ENCODE assay signal across 17 cellular contexts in genomic region chr4:74942251-74942917, GRCh38. TPM values are rescaled to one million over a fixed set of nuclear protein-coding genes. Genes with fewer than 3 reads are reported as not detected.
DNase-seq lines count a peak whose midpoint lies in the region; ATAC-seq and TF ChIP-seq lines count a peak whose summit lies in the region.
"Had no signal": no experiment of that assay in that cellular context is flagged by ENCODE, and none has a peak within 500 bp of the region (broad histone marks: within the 10 kb centered on the region; RNA-seq: fewer than 3 reads in every experiment).

No MANE protein-coding gene starts in this region.

- H2AFZ ChIP-seq in GM23338 = no peak overlapping the region
- H2AFZ ChIP-seq in OCI-LY3 (ENCODE audit: low read depth, low read length) = no peak overlapping the region
- no peak overlapping the region for H2AFZ ChIP-seq in osteoblast (ENCODE audit: low read length)

- H4K20me1 ChIP-seq in GM23338 (replicated peaks; ENCODE audit: insufficient read depth) (no peaks in the 10 kb centered on the region), OCI-LY3 (ENCODE audit: insufficient read depth, low read length) (peaks cover 100% of the 10 kb centered on the region), osteoblast (ENCODE audit: insufficient read depth, low read length) (no peaks in the 10 kb centered on the region)

- H3K4me3 Mint-ChIP-seq in GM23338 = no peak overlapping the region
- H3K4me3 Mint-ChIP-seq in activated CD4-positive, alpha-beta T cell treated with anti-CD3 and anti-CD28 coated beads for 36 hours = no peak overlapping the region

- DNase-seq in EH (ENCODE audit: low read depth) (peak; percentile 4), GM23338 (ENCODE audit: low spot score) (no peak), foreskin keratinocyte (peak; percentile 50 to 82), H4 (ENCODE audit: low spot score) (no peak), osteoblast (ENCODE audit: insufficient read length, low spot score, missing footprints) (no peak), putamen (ENCODE audit: low spot score) (no peak)
- no peak for DNase-seq in activated CD4-positive, alpha-beta T cell treated with anti-CD3 and anti-CD28 coated beads for 36 hours
- DNase-seq: C1 segment of cervical spinal cord; COR-L47; DMS153; NCI-H1048; NCI-H1694; NCI-H69; NK-92 treated with Interleukin-12 subunit alpha and Interleukin-12 subunit beta, amount 100 ng/mL, for 24 hours; SHP77 treated with DMSO at 0.1 percent for 48 hours had no signal

- CTCF ChIA-PET in activated CD4-positive, alpha-beta T cell treated with anti-CD3 and anti-CD28 coated beads for 36 hours (lab: Charles Lee) = no interaction called here

- H3K36me3 ChIP-seq in GM23338 (ENCODE audit: insufficient read depth) (no peaks in the 10 kb centered on the region), OCI-LY3 (replicated peaks; ENCODE audit: low read depth, low read length) (peaks cover 70% of the 10 kb centered on the region), osteoblast (ENCODE audit: insufficient read depth, low read length) (no peaks in the 10 kb centered on the region)

- H3K79me2 ChIP-seq in GM23338 (replicated peaks; ENCODE audit: insufficient read depth) (peaks cover 8% of the 10 kb centered on the region; the same call in 1 of the 2 replicates), OCI-LY3 (ENCODE audit: low read length) (peaks cover 100% of the 10 kb centered on the region), osteoblast (ENCODE audit: insufficient read depth, low read length) (no peaks in the 10 kb centered on the region)

- H3K9me2 ChIP-seq in GM23338 (ENCODE audit: insufficient read depth) = no peaks in the 10 kb centered on the region

- H3K4me1 Mint-ChIP-seq in GM23338 = peaks cover 18% of the 10 kb centered on the region
- no peaks in the 10 kb centered on the region for H3K4me1 Mint-ChIP-seq in activated CD4-positive, alpha-beta T cell treated with anti-CD3 and anti-CD28 coated beads for 36 hours

- H3K9me3 ChIP-seq in OCI-LY3 (ENCODE audit: insufficient read depth, low read length) = no peaks in the 10 kb centered on the region
- H3K9me3 ChIP-seq in osteoblast (ENCODE audit: low read depth, low read length) = no peaks in the 10 kb centered on the region

- H3K4me1 ChIP-seq in GM23338 (ENCODE audit: insufficient read depth) (peaks cover 9% of the 10 kb centered on the region; the same call in 1 of the 2 replicates), OCI-LY3 (ENCODE audit: low read length) (peaks cover 80% of the 10 kb centered on the region), foreskin keratinocyte (peaks cover 8% of the 10 kb centered on the region), osteoblast (ENCODE audit: insufficient read depth, low read length) (no peaks in the 10 kb centered on the region)

- no peaks in the 10 kb centered on the region for H3K9me3 Mint-ChIP-seq in GM23338
- peaks cover 3% of the 10 kb centered on the region for H3K9me3 Mint-ChIP-seq in activated CD4-positive, alpha-beta T cell treated with anti-CD3 and anti-CD28 coated beads for 36 hours (ENCODE audit: low read depth)

- peak overlapping the region; percentile 43; the same call in 1 of the 2 replicates for H3K27ac Mint-ChIP-seq in GM23338
- H3K27ac Mint-ChIP-seq in activated CD4-positive, alpha-beta T cell treated with anti-CD3 and anti-CD28 coated beads for 36 hours = no peak overlapping the region

- H3K4me3 ChIP-seq in GM23338 = no peak overlapping the region
- H3K4me3 ChIP-seq in OCI-LY3 (ENCODE audit: low read length) = peak overlapping the region; percentile 27
- H3K4me3 ChIP-seq in osteoblast (ENCODE audit: insufficient read depth, low read length) = no peak overlapping the region

- no peak for ATAC-seq in GM23338
- ATAC-seq in foreskin keratinocyte = peak; percentile 87
- no peak for ATAC-seq in activated CD4-positive, alpha-beta T cell treated with anti-CD3 and anti-CD28 coated beads for 36 hours

- no peaks in the 10 kb centered on the region for H3K27me3 Mint-ChIP-seq in GM23338 (ENCODE audit: insufficient read depth, low read depth, poor library complexity)
- H3K27me3 Mint-ChIP-seq in activated CD4-positive, alpha-beta T cell treated with anti-CD3 and anti-CD28 coated beads for 36 hours = peaks cover 9% of the 10 kb centered on the region

- H3K36me3 Mint-ChIP-seq in GM23338 (ENCODE audit: low read depth) = peaks cover 3% of the 10 kb centered on the region; the same call in 2 of the 3 replicates
- H3K36me3 Mint-ChIP-seq in activated CD4-positive, alpha-beta T cell treated with anti-CD3 and anti-CD28 coated beads for 36 hours (ENCODE audit: low read depth) = no peaks in the 10 kb centered on the region

- peak overlapping the region; percentile 10; the same call in 1 of the 2 replicates for H3K9ac ChIP-seq in OCI-LY3 (ENCODE audit: low read length)

- no peak overlapping the region for H3K27ac ChIP-seq in GM23338 (ENCODE audit: low read depth)
- H3K27ac ChIP-seq in OCI-LY3 (ENCODE audit: low read length) = peak overlapping the region; percentile 54
- H3K27ac ChIP-seq in foreskin keratinocyte = no peak overlapping the region
- H3K27ac ChIP-seq in osteoblast (ENCODE audit: low read depth, low read length) = no peak overlapping the region
- H3K27ac ChIP-seq: HL-60 had no signal

- H3K4me2 ChIP-seq in GM23338 (peak overlapping the region; percentile 6), OCI-LY3 (ENCODE audit: low read length) (peak overlapping the region; percentile 54), osteoblast (ENCODE audit: insufficient read depth, low read length) (no peak overlapping the region)

- intact Hi-C loops in activated CD4-positive, alpha-beta T cell treated with anti-CD3 and anti-CD28 coated beads for 36 hours (cut with DNase I, micrococcal nuclease) = no loop called here

- TF ChIP-seq CTCF in GM23338 (conservative IDR thresholded peaks at IDR 0.05; ENCODE audit: low read depth in 2 of 2) (no peak), OCI-LY3 (IDR thresholded peaks at IDR 0.05; ENCODE audit: low read depth, low read length) (no peak), foreskin keratinocyte (conservative IDR thresholded peaks at IDR 0.05) (peak; percentile 44), osteoblast (IDR thresholded peaks at IDR 0.05; ENCODE audit: extremely low read depth, low read depth, low read length) (no peak)

- POLR2A ChIA-PET in activated CD4-positive, alpha-beta T cell treated with anti-CD3 and anti-CD28 coated beads for 36 hours (lab: Charles Lee) = no interaction called here

- no peaks in the 10 kb centered on the region for H3F3A ChIP-seq in GM23338 (replicated peaks; ENCODE audit: low read depth)

- H3K27me3 ChIP-seq in GM23338 (ENCODE audit: insufficient read depth) (no peaks in the 10 kb centered on the region), OCI-LY3 (ENCODE audit: low read depth, low read length) (no peaks in the 10 kb centered on the region), foreskin keratinocyte (peaks cover 5% of the 10 kb centered on the region), osteoblast (ENCODE audit: insufficient read depth, low read length) (no peaks in the 10 kb centered on the region)

TF ChIP-seq in GM23338, 12 proteins besides CTCF, POLR2A, EP300 and RAD21 (continues in another document):
- TF ChIP-seq JUNB (IDR thresholded peaks at IDR 0.05; ENCODE audit: unreplicated experiment) (no peak), NANOG (IDR thresholded peaks at IDR 0.05; ENCODE audit: borderline replicate concordance) (no peak), POLR2AphosphoS5 (IDR thresholded peaks at IDR 0.05; ENCODE audit: low read depth) (no peak), EZH2phosphoT487 (IDR thresholded peaks at IDR 0.05; ENCODE audit: unreplicated experiment) (no peak), REST (IDR thresholded peaks at IDR 0.05; ENCODE audit: unreplicated experiment) (no peak), ETS1 (IDR thresholded peaks at IDR 0.05) (no peak), STAT1 (IDR thresholded peaks at IDR 0.05; ENCODE audit: unreplicated experiment) (no peak), ZNF331 (CRISPR knock-in tag; IDR thresholded peaks at IDR 0.05; ENCODE audit: low read depth) (no peak)

RNA-seq across cellular contexts. Expression of gene PARM1, which starts 9.5 kb away (rescaled TPM):
- 9.4 and 10.4 TPM in 2 replicates for total RNA-seq in GM23338 (2014; rRNA removed; shearing (Covaris generic))
- polyA plus RNA-seq in GM23338 (2016; fragmentation: Nextera tagmentation; extraction: Ambion mirVana) (4.3 and 4.9 TPM in 2 replicates), foreskin keratinocyte (0.02 TPM in 2 replicates)
- total RNA-seq in foreskin keratinocyte (0.07 and 0.10 TPM in 2 replicates), osteoblast (under 0.01 TPM in 1 of 2 replicates, not detected in the other)
- total RNA-seq in H4 (2014; rRNA removed; shearing (Covaris generic)) = 3.4 and 4.3 TPM in 2 replicates
- total RNA-seq in activated CD4-positive, alpha-beta T cell treated with anti-CD3 and anti-CD28 coated beads for 36 hours = under 1 TPM; 0.04 to 0.05 TPM

Comparison
In these comparisons a context has a peak if more than half of its experiments do, and no peak if none do; other contexts are left out.
1. DNase-seq: peak in EH (single experiment) and foreskin keratinocyte (2 of 2); none in GM23338 (single experiment), H4 (single experiment), osteoblast (single experiment), activated CD4-positive, alpha-beta T cell treated with anti-CD3 and anti-CD28 coated beads for 36 hours (single experiment) and putamen (single experiment).